ENCODE assay signal across 8 cellular contexts in genomic region chr1:68230901-68231626, GRCh38. TPM values are rescaled to one million over a fixed set of nuclear protein-coding genes. Genes with fewer than 3 reads are reported as not detected.
DNase-seq lines count a peak whose midpoint lies in the region; ATAC-seq, FAIRE-seq and TF ChIP-seq lines count a peak whose summit lies in the region.

No MANE protein-coding gene starts in this region.

- H2AFZ ChIP-seq in endothelial cell of umbilical vein (ENCODE audit: low read depth, low read length) = no peak overlapping the region

- no peaks in the 10 kb centered on the region for H3K27me3 ChIP-seq in endothelial cell of umbilical vein (ENCODE audit: control insufficient read depth in 2 of 2, insufficient read depth in 2 of 2, low read length in 2 of 2)

- no peaks in the 10 kb centered on the region for H3K36me3 ChIP-seq in endothelial cell of umbilical vein (ENCODE audit: control insufficient read depth in 2 of 2, extremely low read depth in 1 of 2, insufficient read depth in 2 of 2, low read length in 2 of 2)

- peak overlapping the region; percentile 54 to 93 (median 84) for H3K4me3 Mint-ChIP-seq in naive B cell

- H3K27ac ChIP-seq in endothelial cell of umbilical vein (ENCODE audit: insufficient read depth, low read depth, low read length) = peak overlapping the region; percentile 85

- H3K27me3 Mint-ChIP-seq in naive B cell = peaks cover 50 to 74% (median 62%) of the 10 kb centered on the region in 3 donors

- POLR2A ChIA-PET in endothelial cell of umbilical vein (lab: Charles Lee) = interaction anchor here (0.5 to 4.2 kb wide), 10 partner anchors 11 to 376 kb away, joined by 3 to 83 read pairs (median 8); no protein-coding TSS in a partner anchor

- H3K4me3 ChIP-seq in LNCaP clone FGC (ENCODE audit: low read depth, low read length) (peak overlapping the region; percentile 59), endothelial cell of umbilical vein (replicated peaks in 1 of 3; ENCODE audit: insufficient read depth in 1 of 3, low read depth in 1 of 3, low read length in 3 of 3) (peak overlapping the region; percentile 67 to 100 (median 93))

- peaks cover 3% of the 10 kb centered on the region for H4K20me1 ChIP-seq in endothelial cell of umbilical vein (replicated peaks; ENCODE audit: control insufficient read depth, extremely low read depth, insufficient read depth, low read length)

- peaks cover 0 to 4% of the 10 kb centered on the region in 2 donors for H3K36me3 Mint-ChIP-seq in naive B cell

- no peak for ATAC-seq in naive B cell (ENCODE audit: low read depth in 2 of 2)
- no peak for ATAC-seq in HG03095 (IDR thresholded peaks at IDR 0.05; ENCODE audit: unreplicated experiment)
- no peak for ATAC-seq in GM21576 (IDR thresholded peaks at IDR 0.05; ENCODE audit: unreplicated experiment)
- no peak for ATAC-seq in GM21619 (IDR thresholded peaks at IDR 0.05; ENCODE audit: unreplicated experiment)

- no peaks in the 10 kb centered on the region for H3K9me1 ChIP-seq in endothelial cell of umbilical vein (replicated peaks; ENCODE audit: control insufficient read depth, extremely low read depth, insufficient read depth, low read length)

- H3K4me1 Mint-ChIP-seq in naive B cell = peaks cover 18 to 24% (median 18%) of the 10 kb centered on the region in 3 donors

- DNase-seq in AG20443 (ENCODE audit: low spot score) (peak; percentile 43), LNCaP clone FGC (ENCODE audit: low read depth) (no peak), endothelial cell of umbilical vein (ENCODE audit: low read depth, low spot score) (no peak), naive B cell (no peak), GM19239 (ENCODE audit: insufficient read length, low spot score) (no peak)

- FAIRE-seq in endothelial cell of umbilical vein (lab: Jason Lieb, UNC) (peak; percentile 73), GM19239 (lab: Jason Lieb, UNC) (no peak)

- H3K27ac Mint-ChIP-seq in naive B cell = peak overlapping the region in 1 of 6 donors; percentile 76

- no peak for TF ChIP-seq POLR2A in endothelial cell of umbilical vein (IDR thresholded peaks at IDR 0.05; ENCODE audit: low read depth, low read length)

- H3K9me3 ChIP-seq in endothelial cell of umbilical vein (replicated peaks; ENCODE audit: control insufficient read depth, insufficient read depth, low read length) = no peaks in the 10 kb centered on the region

- H3K4me2 ChIP-seq in endothelial cell of umbilical vein (ENCODE audit: insufficient read depth, low read length) = peak overlapping the region; percentile 89

- H3K79me2 ChIP-seq in endothelial cell of umbilical vein (ENCODE audit: control insufficient read depth, insufficient read depth, low read length) = peaks cover 49% of the 10 kb centered on the region

- H3K9me3 Mint-ChIP-seq in naive B cell = peaks cover 0 to 8% (median 0%) of the 10 kb centered on the region in 7 donors

- dilution Hi-C loops in endothelial cell of umbilical vein (cut with MboI; ENCODE audit: extremely low pct_ligation_motif_present, low sequenced_read_pairs) = no loop called here

- TF ChIP-seq CTCF in LNCaP clone FGC (IDR thresholded peaks at IDR 0.05; ENCODE audit: control insufficient read depth, extremely low read depth, insufficient read depth) = no peak
- TF ChIP-seq CTCF in endothelial cell of umbilical vein (IDR thresholded peaks at IDR 0.05; ENCODE audit: extremely low read depth in 1 of 2, insufficient read depth in 1 of 2, low read depth in 1 of 2, low read length in 2 of 2) = no peak

- H3K4me1 ChIP-seq in endothelial cell of umbilical vein (ENCODE audit: control insufficient read depth, extremely low read depth, insufficient read depth, low read length) = peaks cover 29% of the 10 kb centered on the region

- no TSS peak for BruUV-seq in endothelial cell of umbilical vein (replicated peaks; lab: Mats Ljungman, UMichigan)

- intact Hi-C loops in endothelial cell of umbilical vein (cut with micrococcal nuclease) = loop anchor here (5.0 kb wide), 1 partner anchor 379 kb away; no protein-coding TSS in a partner anchor

- H3K9ac ChIP-seq in endothelial cell of umbilical vein (replicated peaks; ENCODE audit: extremely low read depth, insufficient read depth, low read length) = peak overlapping the region; percentile 98

- CTCF ChIA-PET in endothelial cell of umbilical vein (lab: Charles Lee) = interaction anchor here (0.9 to 6.1 kb wide), 18 partner anchors 10 to 212 kb away, joined by 3 to 66 read pairs (median 6); no protein-coding TSS in a partner anchor

TF ChIP-seq in endothelial cell of umbilical vein, 7 proteins besides CTCF, POLR2A, EP300 and RAD21:
- TF ChIP-seq GATA2 (IDR thresholded peaks at IDR 0.05; ENCODE audit: insufficient read depth, insufficient read length, low read depth, low read length) (no peak), FOS (IDR thresholded peaks at IDR 0.05; ENCODE audit: borderline replicate concordance, insufficient read depth, low read length) (peak; percentile 11)

RNA-seq across cellular contexts. Expression of gene WLS, which starts 1.3 kb away (rescaled TPM):
- total RNA-seq in endothelial cell of umbilical vein = 163 and 199 TPM in 2 replicates
- polyA plus RNA-seq in endothelial cell of umbilical vein (121 and 122 TPM in 2 replicates), naive B cell (ENCODE audit: low read depth in 6 of 6) (under 1 TPM in 1 of 6 donors, not detected in 5; 0.78 TPM)
- polyA plus RNA-seq in endothelial cell of umbilical vein (2011; cell fraction: cytosol; rRNA removed) = 113 and 126 TPM in 2 replicates
- polyA plus RNA-seq in endothelial cell of umbilical vein (2011; cell fraction: nucleus; rRNA removed) = 190 and 208 TPM in 2 replicates
- 109 and 154 TPM in 2 replicates for polyA plus RNA-seq in endothelial cell of umbilical vein (2012)
- 342 and 361 TPM in 2 replicates for polyA minus RNA-seq in endothelial cell of umbilical vein
- 20.7 TPM for polyA minus RNA-seq in endothelial cell of umbilical vein (2011; cell fraction: cytosol; rRNA and poly(A)+ RNA removed)
- polyA minus RNA-seq in endothelial cell of umbilical vein (2011; cell fraction: nucleus; rRNA and poly(A)+ RNA removed) = 274 and 359 TPM in 2 replicates

Comparison
In these comparisons a context has a peak if more than half of its experiments do, and no peak if none do; other contexts are left out.
1. RNA of gene WLS, which starts 1.3 kb away (polyA plus RNA-seq): 109 to 208 TPM in endothelial cell of umbilical vein; 0.78 TPM in naive B cell; every median in the first group is over 10 times any median in the second.